In the genomic region with DNA sequence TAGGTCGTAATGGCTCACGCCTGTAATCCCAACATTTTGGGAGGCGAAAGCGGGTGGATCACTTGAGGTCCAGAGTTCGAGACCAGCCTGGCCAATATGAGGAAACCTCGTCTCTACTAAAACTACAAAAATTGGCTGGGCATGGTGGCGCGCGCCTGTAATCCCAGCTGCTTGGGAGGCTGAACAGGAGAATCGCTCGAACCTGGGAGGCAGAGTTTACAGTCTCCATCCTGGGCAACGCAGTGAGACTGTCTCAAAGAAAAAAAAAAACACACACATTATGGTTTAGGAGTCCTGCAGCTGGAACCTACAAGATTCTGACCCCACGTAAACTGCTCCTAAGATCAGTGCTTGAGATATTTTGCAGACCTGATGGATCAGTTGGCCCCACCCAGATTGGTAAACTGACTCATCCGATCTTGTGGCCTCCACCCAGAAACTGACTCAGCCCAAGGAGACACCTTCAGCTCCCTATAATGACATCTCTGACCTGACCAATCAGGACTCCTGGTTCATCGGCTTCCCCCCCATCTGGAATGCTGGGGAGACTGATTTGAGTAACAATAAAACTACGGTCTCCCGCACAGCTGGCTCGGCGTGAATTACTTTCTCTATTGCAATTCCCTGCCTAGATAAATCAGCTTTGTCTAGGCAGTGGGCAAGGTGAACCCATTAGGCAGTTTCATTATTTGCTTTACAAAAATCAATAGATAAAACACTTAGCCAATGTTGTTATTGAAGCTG, we compare ENCODE assay signal across 11 cellular contexts.
DNase-seq lines count a peak whose midpoint lies in the region; TF ChIP-seq lines count a peak whose summit lies in the region.
"Had no signal": no experiment of that assay in that cellular context is flagged by ENCODE, and none has a peak within 500 bp of the region (broad histone marks: within the 10 kb centered on the region; RNA-seq: fewer than 3 reads in every experiment).

No MANE protein-coding gene starts in this region.

- TF ChIP-seq CTCF in esophagus squamous epithelium (IDR thresholded peaks at IDR 0.05) = no peak
- no peak for TF ChIP-seq CTCF in testis (IDR thresholded peaks at IDR 0.05)
- no peak for TF ChIP-seq CTCF in brain microvascular endothelial cell (IDR thresholded peaks at IDR 0.05; ENCODE audit: low read depth, low read length, missing control alignments)
- TF ChIP-seq CTCF in right atrium auricular region (IDR thresholded peaks at IDR 0.05) = no peak

- intact Hi-C loops in esophagus squamous epithelium (cut with DNase I) = no loop called here
- intact Hi-C loops in testis (cut with DNase I; ENCODE audit: low total_unique reads) = no loop called here

- H3K27ac ChIP-seq in esophagus squamous epithelium (peak overlapping the region in 3 of 4 donors; percentile 29 to 98 (median 93)), testis (no peak overlapping the region), brain microvascular endothelial cell (no peak overlapping the region), right atrium auricular region (no peak overlapping the region)

- H3K9me3 ChIP-seq in esophagus squamous epithelium (no peaks in the 10 kb centered on the region), testis (no peaks in the 10 kb centered on the region), right atrium auricular region (no peaks in the 10 kb centered on the region)

- no peaks in the 10 kb centered on the region for H3K36me3 ChIP-seq in H7 (replicated peaks; ENCODE audit: control insufficient read depth, insufficient read depth, low read length)
- no peaks in the 10 kb centered on the region for H3K36me3 ChIP-seq in esophagus squamous epithelium
- H3K36me3 ChIP-seq in testis (ENCODE audit: low read depth, missing control alignments) = no peaks in the 10 kb centered on the region
- no peaks in the 10 kb centered on the region for H3K36me3 ChIP-seq in brain microvascular endothelial cell (replicated peaks)
- no peaks in the 10 kb centered on the region for H3K36me3 ChIP-seq in right atrium auricular region

- no peak for TF ChIP-seq POLR2A in esophagus squamous epithelium (IDR thresholded peaks at IDR 0.05)
- TF ChIP-seq POLR2A in testis (IDR thresholded peaks at IDR 0.05) = no peak

- H3K4me1 ChIP-seq in esophagus squamous epithelium = peaks cover 0 to 47% (median 0%) of the 10 kb centered on the region in 3 donors
- peaks cover 10% of the 10 kb centered on the region for H3K4me1 ChIP-seq in testis
- H3K4me1 ChIP-seq in right atrium auricular region = peaks cover 0 to 26% of the 10 kb centered on the region in 2 donors

- in situ Hi-C loops in brain microvascular endothelial cell (cut with HindIII; ENCODE audit: low pct_ligation_motif_present, low sequenced_read_pairs) = no loop called here

- 78% methylated on average over 17 to 18 of the region's 19 CpGs for WGBS in esophagus squamous epithelium, 2 donors
- 84 to 87% methylated on average over 19 of the region's 19 CpGs for WGBS in testis, 2 donors

- peak overlapping the region; percentile 92; the same call in 1 of the 2 replicates for H3K4me3 ChIP-seq in H7 (ENCODE audit: insufficient read depth, low read depth, low read length)
- H3K4me3 ChIP-seq in esophagus squamous epithelium = no peak overlapping the region
- no peak overlapping the region for H3K4me3 ChIP-seq in testis
- H3K4me3 ChIP-seq in brain microvascular endothelial cell (ENCODE audit: low read depth, low read length) = no peak overlapping the region
- H3K4me3 ChIP-seq in right atrium auricular region = no peak overlapping the region

- DNase-seq in AG08395 (ENCODE audit: low spot score) (peak; percentile 29), H7 (peak; percentile 66), RKO (ENCODE audit: low spot score) (peak; percentile 84), esophagus squamous epithelium (lab: John Stamatoyannopoulos, UW) (no peak), GOT3 (lab: John Stamatoyannopoulos, UW) (no peak), testis (no peak), brain microvascular endothelial cell (no peak), right atrium auricular region (ENCODE audit: low spot score) (no peak)
- DNase-seq: hippocampal formation, NCI-H2081, right cardiac atrium had no signal

- H3K27me3 ChIP-seq in H7 (ENCODE audit: control insufficient read depth, insufficient read depth, low read length) (no peaks in the 10 kb centered on the region), esophagus squamous epithelium (peaks cover 0 to 49% (median 3%) of the 10 kb centered on the region in 4 donors), testis (no peaks in the 10 kb centered on the region), brain microvascular endothelial cell (replicated peaks) (no peaks in the 10 kb centered on the region), right atrium auricular region (peaks cover 0 to 7% of the 10 kb centered on the region in 2 donors)

Comparison
In these comparisons a context has a peak if more than half of its experiments do, and no peak if none do; other contexts are left out.
1. DNase-seq: peak in AG08395 (single experiment), H7 (single experiment) and RKO (single experiment); none in esophagus squamous epithelium (single experiment), GOT3 (single experiment), testis (single experiment), brain microvascular endothelial cell (single experiment) and right atrium auricular region (single experiment).
2. H3K27ac ChIP-seq: peak in esophagus squamous epithelium (3 of 4); none in testis (0 of 2), brain microvascular endothelial cell (single experiment) and right atrium auricular region (0 of 2).